ENCODE assay signal across 19 cellular contexts in the genomic region with DNA sequence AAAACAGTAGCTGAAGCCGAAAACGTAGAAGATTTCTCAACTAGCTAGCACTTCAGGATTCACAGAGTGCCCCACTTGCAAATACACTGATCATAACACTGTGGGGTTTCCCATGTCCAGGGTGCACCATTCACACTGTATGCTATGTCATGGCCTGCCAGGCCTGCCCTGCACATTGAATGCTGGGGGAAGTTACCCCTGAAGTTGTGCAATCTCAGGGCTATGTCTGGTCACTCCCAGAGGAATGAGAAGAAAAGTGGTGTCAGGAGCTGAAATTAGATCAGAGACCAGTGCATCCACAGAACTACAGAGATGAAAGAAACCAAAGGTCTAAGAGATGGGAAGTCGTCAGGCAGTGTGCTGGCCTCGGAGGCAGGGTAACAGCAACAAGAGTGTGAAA.
"Had no signal": no experiment of that assay in that cellular context is flagged by ENCODE, and none has a peak within 500 bp of the region (broad histone marks: within the 10 kb centered on the region; RNA-seq: fewer than 3 reads in every experiment).

No MANE protein-coding gene starts in this region.

- FAIRE-seq: frontal cortex, urothelium cell line had no signal

- H3K27ac ChIP-seq: ascending aorta, coronary artery, left lung, spleen, tibial nerve, VCaP had no signal

- DNase-seq: activated CD4-positive, alpha-beta T cell treated with anti-CD3 and anti-CD28 coated beads for 1 hour; activated CD8-positive, alpha-beta memory T cell treated with anti-CD3 and anti-CD28 coated beads for 24 hours; activated CD8-positive, alpha-beta memory T cell treated with anti-CD3 and anti-CD28 coated beads, Interleukin-2, amount 50 U/mL, for 48 hours; activated effector memory CD4-positive, alpha-beta T cell treated with anti-CD3 and anti-CD28 coated beads, Interleukin-2, amount 50 U/mL, for 16 hours; activated naive CD4-positive, alpha-beta T cell treated with anti-CD3 and anti-CD28 coated beads, Interleukin-2, amount 50 U/mL, for 16 hours; activated T-cell treated with anti-CD3 and anti-CD28 coated beads, Interleukin-2, amount 50 U/mL, for 72 hours; head of caudate nucleus; left lung; nucleus accumbens; posterior cingulate gyrus; spleen; stimulated activated CD4-positive, alpha-beta T cell treated with anti-CD3 and anti-CD28 coated beads, Interleukin-4, amount 100 ng/mL, for 4 hours; stimulated activated naive B cell treated with anti-CD40 and anti-IgM and Interleukin-4, amounts not matched to agents 10 μg/mL and 1 μg/mL and 100 μg/mL, for 72 hours had no signal

- ATAC-seq: activated T-cell treated with anti-CD3 and anti-CD28 coated beads, Interleukin-2, amount 50 U/mL, for 72 hours; left lung; stimulated activated naive B cell treated with anti-CD40 and anti-IgM and Interleukin-4, amounts not matched to agents 10 μg/mL and 1 μg/mL and 100 μg/mL, for 72 hours had no signal
